In genomic region chr7:20713792-20714191, GRCh38 we compare ENCODE assay signal across 20 cellular contexts.
"Had no signal": no experiment of that assay in that cellular context is flagged by ENCODE, and none has a peak within 500 bp of the region (broad histone marks: within the 10 kb centered on the region; RNA-seq: fewer than 3 reads in every experiment).

No MANE protein-coding gene starts in this region.

- H3K36me3 ChIP-seq: cardiac muscle cell, prostate gland, right atrium auricular region, tibial nerve, uterus had no signal

- H3K27ac ChIP-seq: cardiac muscle cell, prostate gland, right atrium auricular region, tibial nerve, uterus had no signal

- H3K27me3 ChIP-seq: cardiac muscle cell, right atrium auricular region, tibial nerve, uterus had no signal

- ATAC-seq: activated CD4-positive, alpha-beta T cell treated with anti-CD3 and anti-CD28 coated beads for 36 hours; effector memory CD8-positive, alpha-beta T cell; left ventricle myocardium superior; mucosa of descending colon; stimulated activated naive CD8-positive, alpha-beta T cell treated with anti-CD3 and anti-CD28 coated beads, Interleukin-15, Interleukin-2, amounts not matched to agents 100 U/mL and 50 U/mL, for 24 hours had no signal

- H3K9me3 ChIP-seq: mucosa of descending colon, prostate gland, right atrium auricular region, tibial nerve, uterus had no signal

- H3K4me1 ChIP-seq: prostate gland, right atrium auricular region, tibial nerve, uterus had no signal

- DNase-seq: activated CD4-positive, alpha-beta memory T cell treated with anti-CD3 and anti-CD28 coated beads for 36 hours; activated CD4-positive, alpha-beta T cell treated with anti-CD3 and anti-CD28 coated beads for 36 hours; activated gamma-delta T cell treated with Interleukin-2 at 50 U/mL for 16 hours; activated T-cell treated with anti-CD3 and anti-CD28 coated beads for 4 hours; effector memory CD8-positive, alpha-beta T cell; erythroblast; foreskin melanocyte; glutamatergic neuron; hippocampal formation; left ventricle myocardium superior; mucosa of descending colon; naive B cell; stimulated activated CD4-positive, alpha-beta T cell treated with anti-CD3 and anti-CD28 coated beads, Interleukin-2, amount 100 ng/mL, for 24 hours; stimulated activated naive CD8-positive, alpha-beta T cell treated with anti-CD3 and anti-CD28 coated beads, Interleukin-15, Interleukin-2, amounts not matched to agents 100 U/mL and 50 U/mL, for 24 hours; T-helper 2 cell; uterus had no signal

- H3K4me3 ChIP-seq: cardiac muscle cell, mucosa of descending colon, prostate gland, right atrium auricular region, tibial nerve, uterus had no signal
